ENCODE assay signal across 29 cellular contexts in the genomic region with DNA sequence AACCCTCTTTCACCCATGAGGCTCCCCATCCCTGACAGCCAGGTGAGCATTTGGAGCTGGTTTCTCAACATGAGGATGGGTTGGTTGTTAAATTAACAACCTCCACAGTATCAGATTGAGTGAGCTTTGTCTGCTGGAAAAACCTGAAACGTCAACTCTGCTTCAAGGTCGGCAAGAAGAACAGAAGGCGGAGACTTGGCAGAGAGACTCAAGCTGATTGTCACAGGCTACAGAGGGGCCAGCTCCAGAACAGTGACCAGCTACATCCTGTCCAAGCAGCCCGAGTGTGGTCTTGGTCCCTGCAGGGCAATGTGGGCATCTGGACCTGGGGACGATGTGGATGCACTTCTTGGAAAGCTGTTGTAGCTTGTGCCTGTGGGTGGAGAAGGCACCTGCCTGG. TPM values are rescaled to one million over a fixed set of nuclear protein-coding genes. Genes with fewer than 3 reads are reported as not detected.
DNase-seq lines count a peak whose midpoint lies in the region; ATAC-seq and TF ChIP-seq lines count a peak whose summit lies in the region.
"Had no signal": no experiment of that assay in that cellular context is flagged by ENCODE, and none has a peak within 500 bp of the region (broad histone marks: within the 10 kb centered on the region; RNA-seq: fewer than 3 reads in every experiment).

No MANE protein-coding gene starts in this region.

- H3K4me1 ChIP-seq in hepatocyte (ENCODE audit: insufficient read depth), result peaks cover 7% of the 10 kb centered on the region
- H3K4me1 ChIP-seq: Caco-2, HAP-1 had no signal

- no peak overlapping the region for H3K27ac ChIP-seq in hepatocyte
- H3K27ac ChIP-seq: RWPE1 had no signal

- DNase-seq in epithelial cell of esophagus (ENCODE audit: low read depth) (peak; percentile 13), mucosa of gallbladder (ENCODE audit: low spot score) (peak; percentile 42), type B pancreatic cell (ENCODE audit: extremely low spot score, unreplicated experiment) (no peak), inferior parietal cortex (ENCODE audit: extremely low spot score) (no peak), hepatocyte (ENCODE audit: low spot score) (no peak)
- DNase-seq: Caco-2; CD8-positive, alpha-beta T cell; DMS79; EL; GF-D8; GOT3; HFFc6; Kasumi-1; MV-4-11; NCI-H1105; NCI-H1436 treated with DMSO at 0.1 percent for 48 hours; NCI-H187 treated with DMSO at 0.1 percent for 48 hours; NCI-H2107; NCI-H446; NCI-H524 treated with DMSO at 0.1 percent for 48 hours; NCI-H774; SHP77 treated with DMSO at 0.1 percent for 48 hours had no signal

- H3K4me1 Mint-ChIP-seq in type B pancreatic cell (ENCODE audit: unreplicated experiment), result peaks cover 11% of the 10 kb centered on the region

- H3K9me3 ChIP-seq in hepatocyte (ENCODE audit: low read depth), result no peaks in the 10 kb centered on the region
- H3K9me3 ChIP-seq: Caco-2, HAP-1 had no signal

- TF ChIP-seq CTCF in epithelial cell of esophagus (IDR thresholded peaks at IDR 0.05; ENCODE audit: insufficient read depth, low read depth, low read length, missing control alignments), result no peak
- no peak for TF ChIP-seq CTCF in type B pancreatic cell (conservative IDR thresholded peaks at IDR 0.05)
- no peak for TF ChIP-seq CTCF in hepatocyte (IDR thresholded peaks at IDR 0.05; ENCODE audit: poor library complexity)

- H3K9me2 ChIP-seq in hepatocyte (replicated peaks; ENCODE audit: insufficient read depth), result no peaks in the 10 kb centered on the region

- H3K4me2 ChIP-seq in hepatocyte, result no peak overlapping the region

- H3K4me3 Mint-ChIP-seq in type B pancreatic cell, result no peak overlapping the region
- H3K4me3 Mint-ChIP-seq: CD8-positive, alpha-beta T cell; HFFc6 had no signal

- H4K20me1 ChIP-seq in hepatocyte (ENCODE audit: insufficient read depth, poor library complexity, severe bottlenecking), result no peaks in the 10 kb centered on the region

- 60% methylated on average over 5 of the region's 5 CpGs for WGBS in hepatocyte (ENCODE audit: low lambda C conversion rate, missing lambda C conversion rate)

- H3K27me3 Mint-ChIP-seq in type B pancreatic cell, result no peaks in the 10 kb centered on the region

- no peaks in the 10 kb centered on the region for H3K36me3 ChIP-seq in hepatocyte (replicated peaks; ENCODE audit: insufficient read depth, low read depth)
- H3K36me3 ChIP-seq: HAP-1 had no signal

- no peaks in the 10 kb centered on the region for H3K27me3 ChIP-seq in hepatocyte

- H3K9me3 Mint-ChIP-seq in type B pancreatic cell, result no peaks in the 10 kb centered on the region
- H3K9me3 Mint-ChIP-seq: CD8-positive, alpha-beta T cell; HFFc6 had no signal

- H3K36me3 Mint-ChIP-seq in type B pancreatic cell, result no peaks in the 10 kb centered on the region
- H3K36me3 Mint-ChIP-seq: CD8-positive, alpha-beta T cell had no signal

- no peak overlapping the region for H3K4me3 ChIP-seq in epithelial cell of esophagus (ENCODE audit: low read length)
- no peak overlapping the region for H3K4me3 ChIP-seq in hepatocyte
- H3K4me3 ChIP-seq: HAP-1, K562 had no signal

- H3K27ac Mint-ChIP-seq in type B pancreatic cell, result peak overlapping the region; percentile 24
- H3K27ac Mint-ChIP-seq: CD8-positive, alpha-beta T cell; HFFc6 had no signal

- ATAC-seq in SK-N-SH treated with all-trans-retinoic acid at 6 μM for 48 hours, result peak; percentile 19; the same call in 1 of the 3 replicates
- ATAC-seq in GM21423 (IDR thresholded peaks at IDR 0.05; ENCODE audit: unreplicated experiment), result no peak
- ATAC-seq: CD8-positive, alpha-beta T cell; K562; Panc1 had no signal

- no peaks in the 10 kb centered on the region for H3K79me2 ChIP-seq in hepatocyte

- no peak overlapping the region for H2AFZ ChIP-seq in hepatocyte

TF ChIP-seq in SK-N-SH treated with all-trans-retinoic acid at 6 μM for 48 hours, 23 proteins besides CTCF, POLR2A, EP300 and RAD21:
- TF ChIP-seq CSDC2 (CRISPR knock-in tag; IDR thresholded peaks at IDR 0.05) (no peak), OSR1 (CRISPR knock-in tag; IDR thresholded peaks at IDR 0.05) (no peak), ZNF70 (CRISPR knock-in tag; IDR thresholded peaks at IDR 0.05) (no peak), TCF4 (CRISPR knock-in tag; IDR thresholded peaks at IDR 0.05; ENCODE audit: borderline replicate concordance) (no peak), RARB (CRISPR knock-in tag; IDR thresholded peaks at IDR 0.05) (no peak), ZFP3 (CRISPR knock-in tag; IDR thresholded peaks at IDR 0.05) (no peak), ZC3H10 (CRISPR knock-in tag; IDR thresholded peaks at IDR 0.05) (no peak), PPARA (CRISPR knock-in tag; IDR thresholded peaks at IDR 0.05; ENCODE audit: borderline replicate concordance) (no peak)
- TF ChIP-seq, protein P1, sequence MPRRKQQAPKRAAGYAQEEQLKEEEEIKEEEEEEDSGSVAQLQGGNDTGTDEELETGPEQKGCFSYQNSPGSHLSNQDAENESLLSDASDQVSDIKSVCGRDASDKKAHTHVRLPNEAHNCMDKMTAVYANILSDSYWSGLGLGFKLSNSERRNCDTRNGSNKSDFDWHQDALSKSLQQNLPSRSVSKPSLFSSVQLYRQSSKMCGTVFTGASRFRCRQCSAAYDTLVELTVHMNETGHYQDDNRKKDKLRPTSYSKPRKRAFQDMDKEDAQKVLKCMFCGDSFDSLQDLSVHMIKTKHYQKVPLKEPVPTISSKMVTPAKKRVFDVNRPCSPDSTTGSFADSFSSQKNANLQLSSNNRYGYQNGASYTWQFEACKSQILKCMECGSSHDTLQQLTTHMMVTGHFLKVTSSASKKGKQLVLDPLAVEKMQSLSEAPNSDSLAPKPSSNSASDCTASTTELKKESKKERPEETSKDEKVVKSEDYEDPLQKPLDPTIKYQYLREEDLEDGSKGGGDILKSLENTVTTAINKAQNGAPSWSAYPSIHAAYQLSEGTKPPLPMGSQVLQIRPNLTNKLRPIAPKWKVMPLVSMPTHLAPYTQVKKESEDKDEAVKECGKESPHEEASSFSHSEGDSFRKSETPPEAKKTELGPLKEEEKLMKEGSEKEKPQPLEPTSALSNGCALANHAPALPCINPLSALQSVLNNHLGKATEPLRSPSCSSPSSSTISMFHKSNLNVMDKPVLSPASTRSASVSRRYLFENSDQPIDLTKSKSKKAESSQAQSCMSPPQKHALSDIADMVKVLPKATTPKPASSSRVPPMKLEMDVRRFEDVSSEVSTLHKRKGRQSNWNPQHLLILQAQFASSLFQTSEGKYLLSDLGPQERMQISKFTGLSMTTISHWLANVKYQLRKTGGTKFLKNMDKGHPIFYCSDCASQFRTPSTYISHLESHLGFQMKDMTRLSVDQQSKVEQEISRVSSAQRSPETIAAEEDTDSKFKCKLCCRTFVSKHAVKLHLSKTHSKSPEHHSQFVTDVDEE (CRISPR knock-in tag; IDR thresholded peaks at IDR 0.05), result no peak
- TF ChIP-seq, protein P2, sequence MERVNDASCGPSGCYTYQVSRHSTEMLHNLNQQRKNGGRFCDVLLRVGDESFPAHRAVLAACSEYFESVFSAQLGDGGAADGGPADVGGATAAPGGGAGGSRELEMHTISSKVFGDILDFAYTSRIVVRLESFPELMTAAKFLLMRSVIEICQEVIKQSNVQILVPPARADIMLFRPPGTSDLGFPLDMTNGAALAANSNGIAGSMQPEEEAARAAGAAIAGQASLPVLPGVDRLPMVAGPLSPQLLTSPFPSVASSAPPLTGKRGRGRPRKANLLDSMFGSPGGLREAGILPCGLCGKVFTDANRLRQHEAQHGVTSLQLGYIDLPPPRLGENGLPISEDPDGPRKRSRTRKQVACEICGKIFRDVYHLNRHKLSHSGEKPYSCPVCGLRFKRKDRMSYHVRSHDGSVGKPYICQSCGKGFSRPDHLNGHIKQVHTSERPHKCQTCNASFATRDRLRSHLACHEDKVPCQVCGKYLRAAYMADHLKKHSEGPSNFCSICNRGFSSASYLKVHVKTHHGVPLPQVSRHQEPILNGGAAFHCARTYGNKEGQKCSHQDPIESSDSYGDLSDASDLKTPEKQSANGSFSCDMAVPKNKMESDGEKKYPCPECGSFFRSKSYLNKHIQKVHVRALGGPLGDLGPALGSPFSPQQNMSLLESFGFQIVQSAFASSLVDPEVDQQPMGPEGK (CRISPR knock-in tag; IDR thresholded peaks at IDR 0.05; ENCODE audit: borderline replicate concordance), result no peak
TF ChIP-seq in SK-N-SH treated with all-trans-retinoic acid at 6 μM for 48 hours: peak in this region for 0.

RNA-seq across cellular contexts. Expression of a gene that starts 36.6 kb away (rescaled TPM):
- total RNA-seq in mucosa of gallbladder, result 43.7 TPM
- 12.5 and 28.8 TPM in 2 replicates for total RNA-seq in type B pancreatic cell (ENCODE audit: low replicate concordance)
- 23.7 and 24.0 TPM in 2 replicates for total RNA-seq in hepatocyte
- polyA plus RNA-seq in hepatocyte, result 23.4 and 25.1 TPM in 2 replicates
- total RNA-seq: CD8-positive, alpha-beta T cell; OCI-LY7 had no signal

Comparison
In these comparisons a context has a peak if more than half of its experiments do, and no peak if none do; other contexts are left out.
1. DNase-seq: peak in epithelial cell of esophagus (single experiment) and mucosa of gallbladder (single experiment); none in type B pancreatic cell (single experiment), inferior parietal cortex (single experiment) and hepatocyte (single experiment).